In the genomic region with DNA sequence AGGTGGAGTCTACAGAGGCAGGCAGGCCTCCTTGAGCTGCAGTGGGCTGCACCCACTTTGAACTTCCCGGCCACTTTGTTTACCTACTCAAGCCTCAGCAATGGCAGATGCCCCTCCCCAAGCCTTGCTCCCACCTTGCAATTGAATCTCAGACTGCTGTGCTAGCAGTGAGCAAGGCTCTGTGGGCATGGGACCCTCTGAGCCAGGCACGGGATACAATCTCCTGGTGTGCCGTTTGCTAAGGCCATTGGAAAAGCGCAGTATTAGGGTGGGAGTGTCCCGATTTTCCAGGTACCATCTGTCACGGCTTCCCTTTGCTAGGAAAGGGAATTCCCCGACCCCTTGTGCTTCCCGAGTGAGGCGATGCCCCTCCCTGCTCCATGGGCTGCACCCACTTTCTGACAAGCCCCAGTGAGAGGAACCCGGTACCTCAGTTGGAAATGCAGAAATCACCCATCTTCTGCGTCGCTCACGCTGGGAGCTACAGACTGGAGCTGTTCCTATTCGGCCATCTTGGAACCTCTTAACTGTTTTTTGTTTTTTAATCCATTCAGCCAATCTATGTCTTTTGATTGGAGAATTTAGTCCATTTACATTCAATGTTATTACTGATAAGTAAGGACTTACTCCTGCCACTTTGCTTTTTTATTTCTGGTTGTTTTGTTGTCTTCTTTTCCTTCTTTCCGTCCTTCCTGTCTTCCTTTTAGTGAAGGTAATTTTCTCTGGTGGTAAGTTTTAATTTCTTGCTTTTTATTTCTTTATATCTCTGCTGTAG, we compare ENCODE assay signal across 7 cellular contexts.
DNase-seq lines count a peak whose midpoint lies in the region; ATAC-seq, FAIRE-seq and TF ChIP-seq lines count a peak whose summit lies in the region.
"Not testable (repeated sequence)": the region's sequence is repeated elsewhere in the genome, so short reads cannot be mapped to it uniquely, and the experiment has no call there.

No MANE protein-coding gene starts in this region.

- not testable (repeated sequence) for DNase-seq in WTC11 (ENCODE audit: low spot score); K562 (ENCODE audit: extremely low read depth in 1 of 4, low spot score in 3 of 4); endothelial cell (ENCODE audit: low spot score); gastrocnemius medialis
- DNase-seq in kidney: peak; percentile 25
- peak; percentile 62 for DNase-seq in osteocyte (ENCODE audit: extremely low spot score, unreplicated experiment)
- peak; percentile 23 for DNase-seq in ureter (ENCODE audit: low spot score)

- TF ChIP-seq RAD21 in K562 (CRISPR knock-in tag; conservative IDR thresholded peaks at IDR 0.05 in 1 of 2, IDR thresholded peaks at IDR 0.05 in 1 of 2): not testable (repeated sequence)

- not testable (repeated sequence) for H3K27ac Mint-ChIP-seq in WTC11; endothelial cell (ENCODE audit: unreplicated experiment); osteocyte (ENCODE audit: unreplicated experiment)

- not testable (repeated sequence) for TF ChIP-seq POLR2A in K562 (conservative IDR thresholded peaks at IDR 0.05); gastrocnemius medialis (IDR thresholded peaks at IDR 0.05)

- H3K27me3 ChIP-seq in K562 (ENCODE audit: control insufficient read depth in 2 of 2, insufficient read depth in 2 of 2, low read length in 2 of 2); gastrocnemius medialis: not testable (repeated sequence)

- not testable (repeated sequence) for H3K9me3 ChIP-seq in K562 (replicated peaks; ENCODE audit: control insufficient read depth, insufficient read depth, low read depth, low read length); kidney (ENCODE audit: control insufficient read depth in 1 of 2, low read length in 2 of 2); gastrocnemius medialis

- not testable (repeated sequence) for TF ChIP-seq CTCF in WTC11 (IDR thresholded peaks at IDR 0.05); K562 (IDR thresholded peaks at IDR 0.05 in 2 of 3, conservative IDR thresholded peaks at IDR 0.05 in 1 of 3; ENCODE audit: insufficient read depth in 2 of 3, low read depth in 1 of 3, low read length in 3 of 3); endothelial cell (IDR thresholded peaks at IDR 0.05; ENCODE audit: unreplicated experiment); kidney (IDR thresholded peaks at IDR 0.05; ENCODE audit: borderline replicate concordance, extremely low read depth, insufficient read depth); osteocyte (IDR thresholded peaks at IDR 0.05); gastrocnemius medialis (IDR thresholded peaks at IDR 0.05 in 4 of 5, conservative IDR thresholded peaks at IDR 0.05 in 1 of 5)

- H4K20me1 ChIP-seq in K562 (replicated peaks; ENCODE audit: control insufficient read depth, insufficient read depth, low read length): not testable (repeated sequence)

- WGBS in K562 (ENCODE audit: insufficient coverage, low coverage, missing lambda C conversion rate): 75% methylated on average over 15 of the region's 15 CpGs

- intact Hi-C loops in K562 (cut with micrococcal nuclease); kidney (cut with DNase I); gastrocnemius medialis (cut with DNase I; ENCODE audit: low total_unique reads): not testable (repeated sequence)

- H3K4me1 ChIP-seq in K562 (replicated peaks in 1 of 2; ENCODE audit: control insufficient read depth in 2 of 2, insufficient read depth in 2 of 2, low read length in 2 of 2); kidney (ENCODE audit: control insufficient read depth in 1 of 2, insufficient read depth in 1 of 2, low read depth in 1 of 2, low read length in 2 of 2): not testable (repeated sequence)
- peaks cover 43 to 50% of the 10 kb centered on the region in 2 donors for H3K4me1 ChIP-seq in gastrocnemius medialis

- not testable (repeated sequence) for H3K4me3 Mint-ChIP-seq in WTC11; osteocyte (ENCODE audit: unreplicated experiment)
- peak overlapping the region; percentile 17 for H3K4me3 Mint-ChIP-seq in endothelial cell (ENCODE audit: unreplicated experiment)

- not testable (repeated sequence) for H3K27me3 Mint-ChIP-seq in WTC11 (ENCODE audit: low read depth); endothelial cell (ENCODE audit: unreplicated experiment); osteocyte (ENCODE audit: unreplicated experiment)

- POLR2A ChIA-PET in WTC11 (lab: Charles Lee); K562 (lab: Yijun Ruan, JAX): not testable (repeated sequence)

- not testable (repeated sequence) for H3K9me1 ChIP-seq in K562 (ENCODE audit: control insufficient read depth, insufficient read depth, low read length)

- H3K4me3 ChIP-seq in K562; kidney (ENCODE audit: low read length in 2 of 2); gastrocnemius medialis: not testable (repeated sequence)

- H3K9ac ChIP-seq in K562 (ENCODE audit: insufficient read depth in 1 of 2, low read depth in 2 of 2, low read length in 2 of 2); kidney (ENCODE audit: low read length in 2 of 2): not testable (repeated sequence)

- CTCF ChIA-PET in WTC11 (lab: Charles Lee); K562 (lab: Yijun Ruan, JAX; ENCODE audit: low intra/inter-chr PET ratio): not testable (repeated sequence)

- FAIRE-seq in K562 (lab: Jason Lieb, UNC); kidney (lab: Jason Lieb, UNC): not testable (repeated sequence)

- H3K79me2 ChIP-seq in K562 (ENCODE audit: control insufficient read depth, insufficient read depth, low read length): not testable (repeated sequence)

- not testable (repeated sequence) for H3K27ac ChIP-seq in K562 (ENCODE audit: extremely low read depth, low read depth, low read length); kidney (ENCODE audit: low read depth in 2 of 2, low read length in 2 of 2)
- H3K27ac ChIP-seq in gastrocnemius medialis: peak overlapping the region; percentile 77 to 92 (median 88)

- in situ Hi-C loops in K562 (cut with MboI); gastrocnemius medialis (cut with MboI; ENCODE audit: low sequenced_read_pairs in 4 of 4): not testable (repeated sequence)

- H3K36me3 Mint-ChIP-seq in WTC11 (peaks cover 30% of the 10 kb centered on the region), endothelial cell (ENCODE audit: low read depth, unreplicated experiment) (peaks cover 16% of the 10 kb centered on the region), osteocyte (ENCODE audit: unreplicated experiment) (peaks cover 24% of the 10 kb centered on the region)

- BruUV-seq in K562 (replicated peaks; lab: Mats Ljungman, UMichigan): not testable (repeated sequence)

- ATAC-seq in WTC11, K562, gastrocnemius medialis: not testable (repeated sequence)

- H3K9me3 Mint-ChIP-seq in WTC11: peaks cover 48% of the 10 kb centered on the region
- H3K9me3 Mint-ChIP-seq in endothelial cell (ENCODE audit: unreplicated experiment): not testable (repeated sequence)
- peaks cover 22% of the 10 kb centered on the region for H3K9me3 Mint-ChIP-seq in osteocyte (ENCODE audit: unreplicated experiment)

- H2AFZ ChIP-seq in K562 (ENCODE audit: low read depth, low read length): not testable (repeated sequence)

- H3K36me3 ChIP-seq in K562 (ENCODE audit: control insufficient read depth, insufficient read depth, low read length); kidney (ENCODE audit: control insufficient read depth in 1 of 2, insufficient read depth in 2 of 2, low read length in 2 of 2): not testable (repeated sequence)
- H3K36me3 ChIP-seq in gastrocnemius medialis: peaks cover 0 to 14% of the 10 kb centered on the region in 2 donors

- H3K4me2 ChIP-seq in K562 (ENCODE audit: insufficient read depth, low read length): not testable (repeated sequence)

- not testable (repeated sequence) for H3K4me1 Mint-ChIP-seq in WTC11; endothelial cell (ENCODE audit: unreplicated experiment); osteocyte (ENCODE audit: unreplicated experiment)

- TF ChIP-seq EP300 in K562 (IDR thresholded peaks at IDR 0.05; ENCODE audit: low read length): not testable (repeated sequence)

TF ChIP-seq in WTC11, 78 proteins besides CTCF, POLR2A, EP300 and RAD21:
- 0 out of 2 replicates have a peak, but pooled peaks have one; percentile 16 for TF ChIP-seq GTF2I (CRISPR knock-in tag; conservative IDR thresholded peaks at IDR 0.05)

TF ChIP-seq in K562, 482 proteins besides CTCF, POLR2A, EP300 and RAD21:
- peak; percentile 96 for TF ChIP-seq ZNF507 (tag; conservative IDR thresholded peaks at IDR 0.05)
